ENCODE assay signal across 21 cellular contexts in the genomic region with DNA sequence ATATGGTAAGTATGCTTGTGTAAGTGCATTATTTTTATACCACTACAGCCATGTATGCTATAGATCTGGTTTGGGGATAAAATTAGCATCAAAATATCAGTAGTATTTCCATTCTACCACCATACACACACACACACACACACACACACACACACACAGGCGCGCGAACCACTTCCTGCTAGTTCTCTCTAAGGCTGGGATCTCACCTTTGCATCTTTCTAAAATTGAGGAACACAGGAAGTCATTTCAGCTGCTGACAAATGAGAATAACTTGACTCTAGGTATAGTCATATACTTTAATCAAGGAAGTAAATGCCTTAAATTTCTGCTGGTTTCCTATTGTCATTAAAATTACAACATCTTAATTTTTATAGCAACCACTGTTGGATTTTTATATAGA.
A peak's percentile ranks its signal among the peaks of the same experiment; 100 is the strongest.
DNase-seq lines count a peak whose midpoint lies in the region.
"Had no signal": no experiment of that assay in that cellular context is flagged by ENCODE, and none has a peak within 500 bp of the region (broad histone marks: within the 10 kb centered on the region; RNA-seq: fewer than 3 reads in every experiment).

No MANE protein-coding gene starts in this region.

- peaks cover 4% of the 10 kb centered on the region for H3K4me1 Mint-ChIP-seq in activated CD4-positive, alpha-beta T cell treated with anti-CD3 and anti-CD28 coated beads, Interleukin-2, amount 10 ng/mL, durations not matched to agents 7 days and 5 days

- H3K27me3 Mint-ChIP-seq in activated CD4-positive, alpha-beta T cell treated with anti-CD3 and anti-CD28 coated beads, Interleukin-2, amount 10 ng/mL, durations not matched to agents 7 days and 5 days = no peaks in the 10 kb centered on the region
- H3K27me3 Mint-ChIP-seq: activated naive CD8-positive, alpha-beta T cell had no signal

- H3K27ac Mint-ChIP-seq in activated CD4-positive, alpha-beta T cell treated with anti-CD3 and anti-CD28 coated beads, Interleukin-2, amount 10 ng/mL, durations not matched to agents 7 days and 5 days = no peak overlapping the region
- H3K27ac Mint-ChIP-seq: activated naive CD8-positive, alpha-beta T cell; T-helper 1 cell treated with Interleukin-12 subunit alpha and Interleukin-12 subunit beta and Interleukin-4 antibody, amounts not matched to agents 30 μg/mL and 1 μg/mL, for 36 hours had no signal

- CTCF ChIA-PET in activated CD4-positive, alpha-beta T cell treated with anti-CD3 and anti-CD28 coated beads, Interleukin-2, amount 10 ng/mL, durations not matched to agents 7 days and 5 days (lab: Charles Lee) = no interaction called here

- H3K9me3 Mint-ChIP-seq in activated CD4-positive, alpha-beta T cell treated with anti-CD3 and anti-CD28 coated beads, Interleukin-2, amount 10 ng/mL, durations not matched to agents 7 days and 5 days = no peaks in the 10 kb centered on the region
- H3K9me3 Mint-ChIP-seq: T-helper 1 cell treated with Interleukin-12 subunit alpha and Interleukin-12 subunit beta and Interleukin-4 antibody, amounts not matched to agents 30 μg/mL and 1 μg/mL, for 36 hours had no signal

- no peak overlapping the region for H3K4me3 Mint-ChIP-seq in activated CD4-positive, alpha-beta T cell treated with anti-CD3 and anti-CD28 coated beads, Interleukin-2, amount 10 ng/mL, durations not matched to agents 7 days and 5 days
- H3K4me3 Mint-ChIP-seq: activated naive CD8-positive, alpha-beta T cell; T-helper 1 cell treated with Interleukin-12 subunit alpha and Interleukin-12 subunit beta and Interleukin-4 antibody, amounts not matched to agents 30 μg/mL and 1 μg/mL, for 36 hours had no signal

- DNase-seq in activated gamma-delta T cell treated with Interleukin-2 at 50 U/mL for 16 hours (peak; percentile 15), activated gamma-delta T cell (lab: John Stamatoyannopoulos, UW) (no peak), DMS153 treated with DMSO at 0.1 percent for 48 hours (lab: John Stamatoyannopoulos, UW; ENCODE audit: unreplicated experiment) (peak; percentile 21), kidney tubule cell (ENCODE audit: low spot score) (peak; percentile 16), NCI-H1930 (lab: John Stamatoyannopoulos, UW) (no peak), epidermal melanocyte (ENCODE audit: insufficient read length, low spot score) (no peak)
- DNase-seq in activated CD4-positive, alpha-beta T cell treated with anti-CD3 and anti-CD28 coated beads, Interleukin-2, amount 10 ng/mL, durations not matched to agents 7 days and 5 days = peak; percentile 24
- DNase-seq: ACHN; activated T-cell treated with anti-CD3 and anti-CD28 coated beads, Interleukin-2, amount 50 U/mL, for 1 hour; Calu3; heart left ventricle; left colon; mesenchymal stem cell; NCI-H1105; NCI-H2029; NCI-H2227 treated with DMSO at 0.1 percent for 48 hours; NCI-H69; nucleus accumbens; stimulated activated CD4-positive, alpha-beta T cell treated with anti-CD3 and anti-CD28 coated beads, Interleukin-1b, Interleukin-23, amount 100 ng/mL, for 48 hours had no signal

- POLR2A ChIA-PET in activated CD4-positive, alpha-beta T cell treated with anti-CD3 and anti-CD28 coated beads, Interleukin-2, amount 10 ng/mL, durations not matched to agents 7 days and 5 days (lab: Charles Lee) = no interaction called here

- H3K36me3 Mint-ChIP-seq in activated CD4-positive, alpha-beta T cell treated with anti-CD3 and anti-CD28 coated beads, Interleukin-2, amount 10 ng/mL, durations not matched to agents 7 days and 5 days (ENCODE audit: low read depth) = no peaks in the 10 kb centered on the region
- H3K36me3 Mint-ChIP-seq: activated naive CD8-positive, alpha-beta T cell had no signal

Comparison
In these comparisons a context has a peak if more than half of its experiments do, and no peak if none do; other contexts are left out.
1. DNase-seq: peak in activated gamma-delta T cell treated with Interleukin-2 at 50 U/mL for 16 hours (single experiment), DMS153 treated with DMSO at 0.1 percent for 48 hours (single experiment), activated CD4-positive, alpha-beta T cell treated with anti-CD3 and anti-CD28 coated beads, Interleukin-2, amount 10 ng/mL, durations not matched to agents 7 days and 5 days (single experiment) and kidney tubule cell (single experiment); none in activated gamma-delta T cell (single experiment), NCI-H1930 (0 of 2) and epidermal melanocyte (single experiment).